In genomic region chr5:51095481-51095880, GRCh38 we compare ENCODE assay signal across 25 cellular contexts.
"Had no signal": no experiment of that assay in that cellular context is flagged by ENCODE, and none has a peak within 500 bp of the region (broad histone marks: within the 10 kb centered on the region; RNA-seq: fewer than 3 reads in every experiment).

No MANE protein-coding gene starts in this region.

- H3K4me3 Mint-ChIP-seq: activated B cell treated with CpG ODN at 0.5 μM for 24 hours; activated CD4-positive, alpha-beta T cell treated with anti-CD3 and anti-CD28 coated beads, Interleukin-2, amount 10 ng/mL, durations not matched to agents 24 days and 14 days; activated CD8-positive, alpha-beta memory T cell treated with anti-CD3 and anti-CD28 coated beads, Interleukin-2, amount 10 ng/mL, durations not matched to agents 7 days and 5 days; activated naive CD4-positive, alpha-beta T cell treated with anti-CD3 and anti-CD28 coated beads for 36 hours; activated naive CD8-positive, alpha-beta T cell; activated T-cell treated with anti-CD3 and anti-CD28 coated beads, Interleukin-2, amount 50 U/mL, for 24 hours; IgD-negative memory B cell; T-cell had no signal

- ATAC-seq: activated CD8-positive, alpha-beta memory T cell treated with anti-CD3 and anti-CD28 coated beads, Interleukin-2, amount 10 ng/mL, durations not matched to agents 7 days and 5 days; T-cell had no signal

- H3K9me3 Mint-ChIP-seq: activated B cell treated with CpG ODN at 0.5 μM for 24 hours; activated CD4-positive, alpha-beta T cell treated with anti-CD3 and anti-CD28 coated beads, Interleukin-2, amount 10 ng/mL, durations not matched to agents 24 days and 14 days had no signal

- H3K27ac Mint-ChIP-seq: activated B cell treated with CpG ODN at 0.5 μM for 24 hours; activated CD4-positive, alpha-beta T cell treated with anti-CD3 and anti-CD28 coated beads, Interleukin-2, amount 10 ng/mL, durations not matched to agents 24 days and 14 days; activated CD8-positive, alpha-beta memory T cell treated with anti-CD3 and anti-CD28 coated beads, Interleukin-2, amount 10 ng/mL, durations not matched to agents 7 days and 5 days; activated naive CD4-positive, alpha-beta T cell treated with anti-CD3 and anti-CD28 coated beads for 36 hours; activated naive CD8-positive, alpha-beta T cell; activated T-cell treated with anti-CD3 and anti-CD28 coated beads, Interleukin-2, amount 50 U/mL, for 24 hours; T-cell had no signal

- H3K27me3 Mint-ChIP-seq: activated B cell treated with CpG ODN at 0.5 μM for 24 hours; activated CD4-positive, alpha-beta T cell treated with anti-CD3 and anti-CD28 coated beads, Interleukin-2, amount 10 ng/mL, durations not matched to agents 24 days and 14 days; activated CD8-positive, alpha-beta memory T cell treated with anti-CD3 and anti-CD28 coated beads, Interleukin-2, amount 10 ng/mL, durations not matched to agents 7 days and 5 days; activated naive CD8-positive, alpha-beta T cell; activated T-cell treated with anti-CD3 and anti-CD28 coated beads, Interleukin-2, amount 50 U/mL, for 24 hours; IgD-negative memory B cell; T-cell had no signal

- DNase-seq: activated B cell treated with CpG ODN at 0.5 μM for 24 hours; activated CD4-positive, alpha-beta T cell treated with anti-CD3 and anti-CD28 coated beads for 1 hour; activated CD4-positive, alpha-beta T cell treated with anti-CD3 and anti-CD28 coated beads, Interleukin-2, amount 10 ng/mL, durations not matched to agents 24 days and 14 days; activated CD4-positive, alpha-beta T cell treated with anti-CD3 and anti-CD28 coated beads, Interleukin-2, amount 50 U/mL, for 48 hours; activated CD8-positive, alpha-beta memory T cell treated with anti-CD3 and anti-CD28 coated beads, Interleukin-2, amount 10 ng/mL, durations not matched to agents 7 days and 5 days; activated effector memory CD4-positive, alpha-beta T cell treated with anti-CD3 and anti-CD28 coated beads, Interleukin-2, amount 50 U/mL, for 16 hours; activated naive CD4-positive, alpha-beta T cell treated with anti-CD3 and anti-CD28 coated beads for 36 hours; activated T-cell treated with anti-CD3 and anti-CD28 coated beads, Interleukin-2, amount 50 U/mL, for 24 hours; amygdala; brain microvascular endothelial cell; KG1; NCI-H1048; NCI-H1417; NCI-H1694 treated with DMSO at 0.1 percent for 48 hours; NCI-H2029 treated with DMSO at 0.1 percent for 48 hours; NCI-H446; NCI-H524; NCI-H774; SIG-M5; T-cell; T-helper 2 cell; T1000 had no signal

- H3K4me1 Mint-ChIP-seq: activated B cell treated with CpG ODN at 0.5 μM for 24 hours; activated CD4-positive, alpha-beta T cell treated with anti-CD3 and anti-CD28 coated beads, Interleukin-2, amount 10 ng/mL, durations not matched to agents 24 days and 14 days; activated CD8-positive, alpha-beta memory T cell treated with anti-CD3 and anti-CD28 coated beads, Interleukin-2, amount 10 ng/mL, durations not matched to agents 7 days and 5 days; IgD-negative memory B cell; T-cell had no signal

- H3K4me3 ChIP-seq: cardiac muscle cell had no signal

- H3K27ac ChIP-seq: brain microvascular endothelial cell, cardiac muscle cell had no signal

- H3K36me3 ChIP-seq: brain microvascular endothelial cell, cardiac muscle cell had no signal

- H3K36me3 Mint-ChIP-seq: activated CD8-positive, alpha-beta memory T cell treated with anti-CD3 and anti-CD28 coated beads, Interleukin-2, amount 10 ng/mL, durations not matched to agents 7 days and 5 days; activated naive CD8-positive, alpha-beta T cell; IgD-negative memory B cell; T-cell had no signal

- H3K27me3 ChIP-seq: brain microvascular endothelial cell, cardiac muscle cell had no signal
